1 cellular context compared by ENCODE assay signal in genomic region chr16:27452569-27453475, GRCh38.
A peak's percentile ranks its signal among the peaks of the same experiment; 100 is the strongest.
TF ChIP-seq lines count a peak whose summit lies in the region.

No MANE protein-coding gene starts in this region.

TF ChIP-seq in GM12878, 131 proteins besides CTCF, POLR2A, EP300 and RAD21 (continued from another document):
- peak; percentile 27; the same call in 1 of the 2 replicates for TF ChIP-seq CREM (IDR thresholded peaks at IDR 0.05; ENCODE audit: low read depth)
- TF ChIP-seq EED (IDR thresholded peaks at IDR 0.05; ENCODE audit: low read depth), result 0 out of 2 replicates have a peak, but pooled peaks have one; percentile 18
- peak; percentile 55; the same call in 1 of the 2 replicates for TF ChIP-seq ZBED1 (IDR thresholded peaks at IDR 0.05; ENCODE audit: borderline replicate concordance)
- TF ChIP-seq ATF2 (IDR thresholded peaks at IDR 0.05; ENCODE audit: low read length), result peak; percentile 8; the same call in 1 of the 2 replicates
- peak; percentile 15; the same call in 1 of the 2 replicates for TF ChIP-seq RUNX3 (IDR thresholded peaks at IDR 0.05; ENCODE audit: low read length)
- TF ChIP-seq CBFB (IDR thresholded peaks at IDR 0.05; ENCODE audit: low read depth), result peak; percentile 18; the same call in 1 of the 2 replicates
- no peak for TF ChIP-seq ZNF384 (IDR thresholded peaks at IDR 0.05; ENCODE audit: borderline replicate concordance, low read depth, low read length)
- TF ChIP-seq FOXM1 (IDR thresholded peaks at IDR 0.05; ENCODE audit: low read depth, low read length), result peak; percentile 36; the same call in 1 of the 2 replicates
- no peak for TF ChIP-seq REST (IDR thresholded peaks at IDR 0.05; ENCODE audit: low read depth, low read length)
- TF ChIP-seq CHD2 (IDR thresholded peaks at IDR 0.05; ENCODE audit: borderline replicate concordance, low read depth, low read length), result 0 out of 2 replicates have a peak, but pooled peaks have one; percentile 30
- peak; percentile 83 for TF ChIP-seq BCL3 (IDR thresholded peaks at IDR 0.05; ENCODE audit: borderline replicate concordance, insufficient read depth, low read depth, low read length, poor library complexity, severe bottlenecking)
- TF ChIP-seq USF1 (IDR thresholded peaks at IDR 0.05; ENCODE audit: borderline replicate concordance, extremely low read length, insufficient read depth, low read depth, low read length), result peak; percentile 5
- peak; percentile 68 for TF ChIP-seq POLR2AphosphoS5 (IDR thresholded peaks at IDR 0.05; ENCODE audit: low read length)
- 0 out of 2 replicates have a peak, but pooled peaks have one; percentile 19 for TF ChIP-seq CREB1 (IDR thresholded peaks at IDR 0.05; ENCODE audit: low read depth)
- TF ChIP-seq MTA3 (IDR thresholded peaks at IDR 0.05; ENCODE audit: borderline replicate concordance, low read length), result peak; percentile 20; the same call in 1 of the 2 replicates
- no peak for TF ChIP-seq CBX3 (IDR thresholded peaks at IDR 0.05; ENCODE audit: borderline replicate concordance, low read depth)
- no peak for TF ChIP-seq TBL1XR1 (IDR thresholded peaks at IDR 0.05; ENCODE audit: low read depth, low read length)
- peak; percentile 68; the same call in 1 of the 2 replicates for TF ChIP-seq POLR2AphosphoS2 (IDR thresholded peaks at IDR 0.05; ENCODE audit: low read depth, low read length)
- TF ChIP-seq BACH1 (IDR thresholded peaks at IDR 0.05; ENCODE audit: borderline replicate concordance), result 0 out of 2 replicates have a peak, but pooled peaks have one; percentile 15
- TF ChIP-seq YY1 (IDR thresholded peaks at IDR 0.05; ENCODE audit: low read depth, low read length), result no peak
